Comparison of ENCODE assay signal across 24 cellular contexts in genomic region chr2:96073170-96073775, GRCh38. TPM values are rescaled to one million over a fixed set of nuclear protein-coding genes. Genes with fewer than 3 reads are reported as not detected.
A peak's percentile ranks its signal among the peaks of the same experiment; 100 is the strongest.
DNase-seq lines count a peak whose midpoint lies in the region; ATAC-seq and TF ChIP-seq lines count a peak whose summit lies in the region.
"Had no signal": no experiment of that assay in that cellular context is flagged by ENCODE, and none has a peak within 500 bp of the region (broad histone marks: within the 10 kb centered on the region; RNA-seq: fewer than 3 reads in every experiment).

No MANE protein-coding gene starts in this region.

- no peak overlapping the region for H3K27ac ChIP-seq in trophoblast cell (ENCODE audit: low read depth, low read length)
- H3K27ac ChIP-seq: C4-2B, GM23248, SJSA1 had no signal

- H2BK120ac ChIP-seq in trophoblast cell (ENCODE audit: insufficient read depth, low read length, poor library complexity), result no peak overlapping the region

- no peak overlapping the region for H3K4ac ChIP-seq in trophoblast cell (ENCODE audit: low read depth, low read length)

- H3K4me1 Mint-ChIP-seq in glutamatergic neuron (ENCODE audit: low read depth, unreplicated experiment), result peaks cover 15% of the 10 kb centered on the region
- peaks cover 4% of the 10 kb centered on the region for H3K4me1 Mint-ChIP-seq in type B pancreatic cell (ENCODE audit: unreplicated experiment)
- H3K4me1 Mint-ChIP-seq: B cell had no signal

- no peaks in the 10 kb centered on the region for H3K9me3 ChIP-seq in trophoblast cell (ENCODE audit: insufficient read depth, low read depth, low read length)
- H3K9me3 ChIP-seq: SJSA1 had no signal

- H3K4me3 Mint-ChIP-seq in glutamatergic neuron (ENCODE audit: unreplicated experiment) (no peak overlapping the region), type B pancreatic cell (no peak overlapping the region)
- H3K4me3 Mint-ChIP-seq: B cell; CD8-positive, alpha-beta T cell had no signal

- no peak overlapping the region for H3K23ac ChIP-seq in trophoblast cell (ENCODE audit: low read length)

- H2BK5ac ChIP-seq in trophoblast cell (ENCODE audit: low read depth, low read length, poor library complexity), result peak overlapping the region; percentile 15

- H3K4me3 ChIP-seq in trophoblast cell (ENCODE audit: low read depth, low read length), result no peak overlapping the region
- H3K4me3 ChIP-seq: GM23248, SJSA1 had no signal

- H3K36me3 ChIP-seq in trophoblast cell (ENCODE audit: control insufficient read depth in 1 of 2, insufficient read depth in 2 of 2, low read length in 2 of 2), result no peaks in the 10 kb centered on the region
- H3K36me3 ChIP-seq: SJSA1 had no signal

- H3K27me3 Mint-ChIP-seq in glutamatergic neuron (ENCODE audit: unreplicated experiment), result peaks cover 6% of the 10 kb centered on the region
- no peaks in the 10 kb centered on the region for H3K27me3 Mint-ChIP-seq in type B pancreatic cell

- ATAC-seq in GM18858 (IDR thresholded peaks at IDR 0.05; ENCODE audit: unreplicated experiment), result no peak
- ATAC-seq: CD8-positive, alpha-beta T cell had no signal

- no peak overlapping the region for H4K8ac ChIP-seq in trophoblast cell (ENCODE audit: low read depth, low read length)

- no peak overlapping the region for H4K12ac ChIP-seq in trophoblast cell (ENCODE audit: low read depth, low read length)

- H3K79me2 ChIP-seq in trophoblast cell (ENCODE audit: control insufficient read depth, insufficient read depth, low read length, poor library complexity), result no peaks in the 10 kb centered on the region

- peaks cover 10 to 13% of the 10 kb centered on the region in 2 experiments for H3K4me1 ChIP-seq in trophoblast cell (ENCODE audit: control insufficient read depth in 1 of 2, insufficient read depth in 2 of 2, low read length in 2 of 2)
- H3K4me1 ChIP-seq: SJSA1 had no signal

- peak overlapping the region; percentile 4 for H3K4me2 ChIP-seq in trophoblast cell (ENCODE audit: low read length)

- WGBS in trophoblast cell (ENCODE audit: extremely low coverage, insufficient coverage, insufficient read length), result no CpG with 5 or more reads among the region's 7 CpGs

- H2AFZ ChIP-seq in trophoblast cell (ENCODE audit: insufficient read depth, low read length, poor library complexity), result no peak overlapping the region
- H2AFZ ChIP-seq: GM23248 had no signal

- no peak overlapping the region for H3K14ac ChIP-seq in trophoblast cell (ENCODE audit: low read length)

- H3K9me3 Mint-ChIP-seq in glutamatergic neuron (ENCODE audit: unreplicated experiment), result peaks cover 8% of the 10 kb centered on the region
- H3K9me3 Mint-ChIP-seq in type B pancreatic cell, result no peaks in the 10 kb centered on the region

- H3K36me3 Mint-ChIP-seq in glutamatergic neuron (ENCODE audit: unreplicated experiment), result no peaks in the 10 kb centered on the region
- H3K36me3 Mint-ChIP-seq in type B pancreatic cell, result no peaks in the 10 kb centered on the region
- H3K36me3 Mint-ChIP-seq: CD8-positive, alpha-beta T cell had no signal

- no peak overlapping the region for H3K18ac ChIP-seq in trophoblast cell (ENCODE audit: low read length)

- H3K79me1 ChIP-seq in trophoblast cell (ENCODE audit: low read length), result peaks cover 2% of the 10 kb centered on the region

- H4K91ac ChIP-seq in trophoblast cell (ENCODE audit: low read depth, low read length), result no peak overlapping the region

- TF ChIP-seq CTCF in glutamatergic neuron (IDR thresholded peaks at IDR 0.05; ENCODE audit: partially characterized antibody, unreplicated experiment) (no peak), type B pancreatic cell (conservative IDR thresholded peaks at IDR 0.05) (no peak)

- no peak overlapping the region for H2AK5ac ChIP-seq in trophoblast cell (ENCODE audit: low read length)

- no peak overlapping the region for H2BK12ac ChIP-seq in trophoblast cell (ENCODE audit: low read length)

- H3K27me3 ChIP-seq in trophoblast cell (ENCODE audit: insufficient read depth, low read length), result no peaks in the 10 kb centered on the region

- H3K9ac ChIP-seq in trophoblast cell (ENCODE audit: low read length), result no peak overlapping the region
- H3K9ac ChIP-seq: GM23248 had no signal

- DNase-seq in ELF-1 (ENCODE audit: low read depth, low spot score), result peak; percentile 63
- no peak for DNase-seq in glutamatergic neuron
- DNase-seq in trophoblast cell, result peak; percentile 58 to 67
- no peak for DNase-seq in type B pancreatic cell (ENCODE audit: extremely low spot score, unreplicated experiment)
- DNase-seq in effector CD4-positive, alpha-beta T cell, result no peak
- DNase-seq in NCI-H2029 treated with DMSO at 0.1 percent for 48 hours (lab: John Stamatoyannopoulos, UW), result no peak
- DNase-seq: DMS153, DND-41, GM23248, H7, NCI-H1092, NCI-H1417 treated with DMSO at 0.1 percent for 48 hours, NCI-H1694 treated with DMSO at 0.1 percent for 48 hours, NCI-H2107, NCI-H446, NCI-H524 treated with DMSO at 0.1 percent for 48 hours, OCI-M1 had no signal

- H3K27ac Mint-ChIP-seq in glutamatergic neuron (ENCODE audit: unreplicated experiment) (peak overlapping the region; percentile 90), type B pancreatic cell (peak overlapping the region; percentile 67)
- H3K27ac Mint-ChIP-seq: B cell; CD8-positive, alpha-beta T cell had no signal

RNA-seq across cellular contexts. Expression of gene GPAT2, which starts 38.6 kb away (rescaled TPM):
- 0.47 TPM for total RNA-seq in glutamatergic neuron (ENCODE audit: unreplicated experiment)
- polyA plus RNA-seq in trophoblast cell (2013), result 0.03 TPM in 1 of 2 replicates, not detected in the other
- total RNA-seq in type B pancreatic cell (ENCODE audit: low replicate concordance), result 0.39 TPM in 1 of 2 replicates, not detected in the other
- total RNA-seq: A673, HT-29, SJSA1 had no signal

RNA-seq across cellular contexts. Expression of gene ADRA2B, which starts 43.1 kb away (rescaled TPM):
- 0.91 TPM for total RNA-seq in glutamatergic neuron (ENCODE audit: unreplicated experiment)
- polyA plus RNA-seq in trophoblast cell (2013), result 3.6 and 3.8 TPM in 2 replicates
- total RNA-seq in type B pancreatic cell (ENCODE audit: low replicate concordance), result 2.4 and 13.9 TPM in 2 replicates
- total RNA-seq: A673, GM23248, SJSA1 had no signal
- polyA plus RNA-seq: GM23248 had no signal

Comparison
In these comparisons a context has a peak if more than half of its experiments do, and no peak if none do; other contexts are left out.
1. DNase-seq: peak in ELF-1 (single experiment) and trophoblast cell (2 of 2); none in glutamatergic neuron (single experiment), type B pancreatic cell (single experiment), effector CD4-positive, alpha-beta T cell (single experiment) and NCI-H2029 treated with DMSO at 0.1 percent for 48 hours (single experiment).